In the genomic region with DNA sequence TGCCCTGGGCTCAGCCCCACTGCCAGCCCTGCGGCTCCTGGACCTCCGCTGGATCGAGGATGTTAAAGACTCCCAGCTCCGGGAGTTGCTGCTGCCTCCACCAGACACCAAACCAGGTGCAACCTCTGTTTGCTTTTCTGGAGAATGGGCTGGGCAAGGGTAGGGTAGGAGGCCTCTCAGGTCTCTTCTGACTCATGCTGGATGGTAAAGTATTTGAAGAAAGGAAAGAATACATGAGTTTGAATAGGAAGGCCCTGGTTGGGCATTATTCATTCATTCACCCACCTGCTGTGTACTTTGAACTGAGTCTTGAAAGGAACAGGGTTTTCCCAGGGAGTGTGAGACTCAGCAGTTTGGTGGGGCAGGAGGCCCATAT, we compare ENCODE assay signal across 1 cellular context.
TF ChIP-seq lines count a peak whose summit lies in the region.

No MANE protein-coding gene starts in this region.

TF ChIP-seq in GM12878, 131 proteins besides CTCF, POLR2A, EP300 and RAD21:
- TF ChIP-seq ZBTB11 (CRISPR knock-in tag; IDR thresholded peaks at IDR 0.05) (no peak), TCF7 (IDR thresholded peaks at IDR 0.05; ENCODE audit: borderline replicate concordance) (no peak), MEF2A (IDR thresholded peaks at IDR 0.05; ENCODE audit: insufficient read depth, low read depth, low read length) (no peak), NFXL1 (IDR thresholded peaks at IDR 0.05; ENCODE audit: borderline replicate concordance) (no peak), MYB (IDR thresholded peaks at IDR 0.05; ENCODE audit: borderline replicate concordance, low read depth, low read length) (no peak), ZNF622 (IDR thresholded peaks at IDR 0.05) (no peak), CHD4 (IDR thresholded peaks at IDR 0.05) (no peak), ZNF384 (IDR thresholded peaks at IDR 0.05; ENCODE audit: borderline replicate concordance, low read depth, low read length) (no peak), BRCA1 (IDR thresholded peaks at IDR 0.05; ENCODE audit: low read depth, low read length) (no peak), CHD2 (IDR thresholded peaks at IDR 0.05; ENCODE audit: borderline replicate concordance, low read depth, low read length) (no peak), YBX1 (IDR thresholded peaks at IDR 0.05) (no peak)
- TF ChIP-seq, protein P1, sequence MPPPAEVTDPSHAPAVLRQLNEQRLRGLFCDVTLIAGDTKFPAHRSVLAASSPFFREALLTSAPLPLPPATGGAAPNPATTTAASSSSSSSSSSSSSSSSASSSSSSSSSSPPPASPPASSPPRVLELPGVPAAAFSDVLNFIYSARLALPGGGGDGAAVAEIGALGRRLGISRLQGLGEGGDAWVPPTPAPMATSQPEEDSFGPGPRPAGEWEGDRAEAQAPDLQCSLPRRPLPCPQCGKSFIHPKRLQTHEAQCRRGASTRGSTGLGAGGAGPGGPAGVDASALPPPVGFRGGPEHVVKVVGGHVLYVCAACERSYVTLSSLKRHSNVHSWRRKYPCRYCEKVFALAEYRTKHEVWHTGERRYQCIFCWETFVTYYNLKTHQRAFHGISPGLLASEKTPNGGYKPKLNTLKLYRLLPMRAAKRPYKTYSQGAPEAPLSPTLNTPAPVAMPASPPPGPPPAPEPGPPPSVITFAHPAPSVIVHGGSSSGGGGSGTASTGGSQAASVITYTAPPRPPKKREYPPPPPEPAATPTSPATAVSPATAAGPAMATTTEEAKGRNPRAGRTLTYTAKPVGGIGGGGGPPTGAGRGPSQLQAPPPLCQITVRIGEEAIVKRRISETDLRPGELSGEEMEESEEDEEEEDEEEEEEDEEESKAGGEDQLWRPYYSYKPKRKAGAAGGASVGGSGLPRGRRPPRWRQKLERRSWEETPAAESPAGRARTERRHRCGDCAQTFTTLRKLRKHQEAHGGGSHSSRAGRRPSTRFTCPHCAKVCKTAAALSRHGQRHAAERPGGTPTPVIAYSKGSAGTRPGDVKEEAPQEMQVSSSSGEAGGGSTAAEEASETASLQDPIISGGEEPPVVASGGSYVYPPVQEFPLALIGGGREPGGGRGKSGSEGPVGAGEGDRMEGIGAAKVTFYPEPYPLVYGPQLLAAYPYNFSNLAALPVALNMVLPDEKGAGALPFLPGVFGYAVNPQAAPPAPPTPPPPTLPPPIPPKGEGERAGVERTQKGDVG (CRISPR knock-in tag; IDR thresholded peaks at IDR 0.05): no peak
- TF ChIP-seq, protein P2, sequence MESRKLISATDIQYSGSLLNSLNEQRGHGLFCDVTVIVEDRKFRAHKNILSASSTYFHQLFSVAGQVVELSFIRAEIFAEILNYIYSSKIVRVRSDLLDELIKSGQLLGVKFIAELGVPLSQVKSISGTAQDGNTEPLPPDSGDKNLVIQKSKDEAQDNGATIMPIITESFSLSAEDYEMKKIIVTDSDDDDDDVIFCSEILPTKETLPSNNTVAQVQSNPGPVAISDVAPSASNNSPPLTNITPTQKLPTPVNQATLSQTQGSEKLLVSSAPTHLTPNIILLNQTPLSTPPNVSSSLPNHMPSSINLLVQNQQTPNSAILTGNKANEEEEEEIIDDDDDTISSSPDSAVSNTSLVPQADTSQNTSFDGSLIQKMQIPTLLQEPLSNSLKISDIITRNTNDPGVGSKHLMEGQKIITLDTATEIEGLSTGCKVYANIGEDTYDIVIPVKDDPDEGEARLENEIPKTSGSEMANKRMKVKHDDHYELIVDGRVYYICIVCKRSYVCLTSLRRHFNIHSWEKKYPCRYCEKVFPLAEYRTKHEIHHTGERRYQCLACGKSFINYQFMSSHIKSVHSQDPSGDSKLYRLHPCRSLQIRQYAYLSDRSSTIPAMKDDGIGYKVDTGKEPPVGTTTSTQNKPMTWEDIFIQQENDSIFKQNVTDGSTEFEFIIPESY (IDR thresholded peaks at IDR 0.05): no peak
